Comparison of ENCODE assay signal across 8 cellular contexts in genomic region chr10:72691470-72692056, GRCh38.
DNase-seq lines count a peak whose midpoint lies in the region; ATAC-seq and TF ChIP-seq lines count a peak whose summit lies in the region.

No MANE protein-coding gene starts in this region.

- H3K27me3 Mint-ChIP-seq in activated naive CD8-positive, alpha-beta T cell = peaks cover 2% of the 10 kb centered on the region

- H3K9ac ChIP-seq in DND-41 (ENCODE audit: low read depth, low read length) (peak overlapping the region; percentile 63), stomach smooth muscle (ENCODE audit: low read length in 2 of 2) (peak overlapping the region in 1 of 2 donors; percentile 16)

- H2AFZ ChIP-seq in DND-41 (ENCODE audit: low read depth, low read length) = peak overlapping the region; percentile 92

- peaks cover 2% of the 10 kb centered on the region; the same call in 1 of the 2 replicates for H4K20me1 ChIP-seq in DND-41 (ENCODE audit: insufficient read depth, low read length)

- no peaks in the 10 kb centered on the region for H3K27me3 ChIP-seq in DND-41 (ENCODE audit: insufficient read depth, low read length, poor library complexity)
- no peaks in the 10 kb centered on the region for H3K27me3 ChIP-seq in stomach smooth muscle (ENCODE audit: control insufficient read depth in 1 of 2, insufficient read depth in 2 of 2, low read length in 2 of 2)

- DNase-seq in DND-41 (no peak), iPS-NIHi11 (ENCODE audit: low spot score) (peak; percentile 95), NCI-H2029 (lab: John Stamatoyannopoulos, UW) (no peak)

- TF ChIP-seq CTCF in DND-41 (IDR thresholded peaks at IDR 0.05; ENCODE audit: borderline replicate concordance, extremely low read depth, low read length, poor library complexity, severe bottlenecking) = no peak

- H3K4me3 ChIP-seq in DND-41 (ENCODE audit: low read depth in 1 of 2, low read length in 2 of 2) (peak overlapping the region; percentile 38 to 80; a peak in 3 of 4 replicates), stomach smooth muscle (ENCODE audit: low read length in 2 of 2) (peak overlapping the region; percentile 84 to 86)

- H3K4me1 Mint-ChIP-seq in activated naive CD8-positive, alpha-beta T cell (ENCODE audit: low read depth) = peaks cover 35% of the 10 kb centered on the region

- H3K27ac ChIP-seq in DND-41 (ENCODE audit: low read length) (0 out of 2 replicates have a peak overlapping the region, but pooled peaks have one; percentile 35), KOPT-K1 (ENCODE audit: low read depth, low read length, poor library complexity, severe bottlenecking) (peak overlapping the region; percentile 63), stomach smooth muscle (ENCODE audit: low read length) (no peak overlapping the region)

- H3K4me1 ChIP-seq in DND-41 (ENCODE audit: insufficient read depth, low read length) = peaks cover 25% of the 10 kb centered on the region
- peaks cover 2% of the 10 kb centered on the region for H3K4me1 ChIP-seq in stomach smooth muscle (ENCODE audit: control insufficient read depth, insufficient read depth, low read length)

- H3K79me2 ChIP-seq in DND-41 (ENCODE audit: insufficient read depth, low read length) = peaks cover 39% of the 10 kb centered on the region

- peak overlapping the region; percentile 93 for H3K4me3 Mint-ChIP-seq in activated naive CD8-positive, alpha-beta T cell

- no peaks in the 10 kb centered on the region for H3K9me3 Mint-ChIP-seq in activated naive CD8-positive, alpha-beta T cell (ENCODE audit: low read depth)

- H3K4me2 ChIP-seq in DND-41 (ENCODE audit: insufficient read depth, low read length) = peak overlapping the region; percentile 75

- H3K9me3 ChIP-seq in DND-41 (ENCODE audit: insufficient read depth, low read length, severe bottlenecking) (no peaks in the 10 kb centered on the region), KOPT-K1 (ENCODE audit: insufficient read depth, low read length, poor library complexity, severe bottlenecking) (no peaks in the 10 kb centered on the region), stomach smooth muscle (ENCODE audit: control insufficient read depth in 2 of 2, low read length in 2 of 2) (no peaks in the 10 kb centered on the region)

- no peaks in the 10 kb centered on the region for H3K36me3 Mint-ChIP-seq in activated naive CD8-positive, alpha-beta T cell

- no peak for ATAC-seq in DND-41 (ENCODE audit: insufficient read depth, low read depth)
- ATAC-seq in GM21381 (IDR thresholded peaks at IDR 0.05; ENCODE audit: unreplicated experiment) = no peak
- no peak for ATAC-seq in HG03439 (IDR thresholded peaks at IDR 0.05; ENCODE audit: unreplicated experiment)

- peak overlapping the region; percentile 7 for H3K27ac Mint-ChIP-seq in activated naive CD8-positive, alpha-beta T cell

- H3K36me3 ChIP-seq in DND-41 (ENCODE audit: insufficient read depth, low read length) (no peaks in the 10 kb centered on the region), KOPT-K1 (ENCODE audit: insufficient read depth, low read length) (no peaks in the 10 kb centered on the region), stomach smooth muscle (ENCODE audit: control insufficient read depth in 2 of 2, insufficient read depth in 2 of 2, low read length in 2 of 2) (no peaks in the 10 kb centered on the region)
